Comparison of ENCODE assay signal across 10 cellular contexts in the genomic region with DNA sequence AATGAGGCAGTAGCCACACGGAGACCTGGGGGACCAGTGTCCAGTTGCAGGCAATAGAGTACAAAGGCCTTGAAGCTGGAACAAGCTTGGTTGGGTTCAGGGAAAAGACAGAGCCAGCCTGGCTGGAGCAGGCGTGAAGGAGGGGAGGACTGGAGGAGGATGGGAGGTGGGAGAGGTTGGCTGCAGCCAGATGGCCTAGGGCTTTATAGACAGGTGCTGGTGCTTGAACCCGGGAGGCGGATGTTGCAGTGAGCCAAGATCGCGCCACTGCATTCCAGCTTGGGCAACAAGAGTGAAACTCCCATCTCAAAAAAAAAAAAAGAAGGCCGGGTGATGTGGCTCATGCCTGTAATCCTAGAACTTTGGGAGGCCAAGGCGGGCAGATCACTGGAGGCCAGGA. TPM values are rescaled to one million over a fixed set of nuclear protein-coding genes. Genes with fewer than 3 reads are reported as not detected.
A peak's percentile ranks its signal among the peaks of the same experiment; 100 is the strongest.
DNase-seq lines count a peak whose midpoint lies in the region; ATAC-seq and TF ChIP-seq lines count a peak whose summit lies in the region.
"Had no signal": no experiment of that assay in that cellular context is flagged by ENCODE, and none has a peak within 500 bp of the region (broad histone marks: within the 10 kb centered on the region; RNA-seq: fewer than 3 reads in every experiment).

No MANE protein-coding gene starts in this region.

- no peaks in the 10 kb centered on the region for H3K27me3 Mint-ChIP-seq in activated B cell treated with CpG ODN at 0.5 μM for 24 hours
- peaks cover 6% of the 10 kb centered on the region for H3K27me3 Mint-ChIP-seq in type B pancreatic cell

- no peaks in the 10 kb centered on the region for H3K9me3 Mint-ChIP-seq in activated naive CD4-positive, alpha-beta T cell treated with anti-CD3 and anti-CD28 coated beads, Interleukin-2, amount 50 U/mL, for 72 hours
- H3K9me3 Mint-ChIP-seq in activated B cell treated with CpG ODN at 0.5 μM for 24 hours: no peaks in the 10 kb centered on the region
- no peaks in the 10 kb centered on the region for H3K9me3 Mint-ChIP-seq in type B pancreatic cell

- H3K27ac Mint-ChIP-seq in activated naive CD4-positive, alpha-beta T cell treated with anti-CD3 and anti-CD28 coated beads, Interleukin-2, amount 50 U/mL, for 72 hours: peak overlapping the region; percentile 62 to 89
- H3K27ac Mint-ChIP-seq in activated B cell treated with CpG ODN at 0.5 μM for 24 hours (peak overlapping the region; percentile 94), type B pancreatic cell (peak overlapping the region; percentile 93)

- TF ChIP-seq CTCF in activated B cell treated with CpG ODN at 0.5 μM for 24 hours (IDR thresholded peaks at IDR 0.05) (no peak), type B pancreatic cell (conservative IDR thresholded peaks at IDR 0.05) (no peak)

- POLR2A ChIA-PET in activated B cell treated with CpG ODN at 0.5 μM for 24 hours (lab: Charles Lee): interaction anchor here (0.6 to 4.6 kb wide), 12 partner anchors 10 to 364 kb away, joined by 3 to 44 read pairs (median 14); a partner anchor contains a TSS

- intact Hi-C loops in activated B cell treated with CpG ODN at 0.5 μM for 24 hours (cut with micrococcal nuclease): no loop called here
- intact Hi-C loops in left colon (cut with DNase I, micrococcal nuclease): no loop called here

- no peak for ATAC-seq in activated naive CD4-positive, alpha-beta T cell treated with anti-CD3 and anti-CD28 coated beads, Interleukin-2, amount 50 U/mL, for 72 hours
- ATAC-seq in activated B cell treated with CpG ODN at 0.5 μM for 24 hours (ENCODE audit: low read depth) (no peak), left colon (peak; percentile 2), HG03457 (IDR thresholded peaks at IDR 0.05; ENCODE audit: unreplicated experiment) (no peak)

- peak overlapping the region; percentile 36 for H3K4me3 Mint-ChIP-seq in activated B cell treated with CpG ODN at 0.5 μM for 24 hours
- H3K4me3 Mint-ChIP-seq in type B pancreatic cell: peak overlapping the region; percentile 88

- DNase-seq in activated naive CD4-positive, alpha-beta T cell treated with anti-CD3 and anti-CD28 coated beads, Interleukin-2, amount 50 U/mL, for 72 hours (ENCODE audit: low spot score in 2 of 2): no peak
- no peak for DNase-seq in activated naive CD4-positive, alpha-beta T cell treated with anti-CD3 and anti-CD28 coated beads, Interleukin-2, amount 50 U/mL, for 16 hours
- DNase-seq in activated B cell treated with CpG ODN at 0.5 μM for 24 hours: no peak
- DNase-seq in left colon: peak; percentile 28 to 54
- DNase-seq in type B pancreatic cell (ENCODE audit: extremely low spot score, unreplicated experiment): no peak
- no peak for DNase-seq in retina
- no peak for DNase-seq in C1 segment of cervical spinal cord (lab: John Stamatoyannopoulos, UW)
- DNase-seq: DMS153 had no signal

- peaks cover 5 to 10% of the 10 kb centered on the region in 2 donors for H3K36me3 Mint-ChIP-seq in activated naive CD4-positive, alpha-beta T cell treated with anti-CD3 and anti-CD28 coated beads, Interleukin-2, amount 50 U/mL, for 72 hours
- peaks cover 12% of the 10 kb centered on the region for H3K36me3 Mint-ChIP-seq in activated B cell treated with CpG ODN at 0.5 μM for 24 hours (ENCODE audit: low read depth)
- peaks cover 4% of the 10 kb centered on the region for H3K36me3 Mint-ChIP-seq in type B pancreatic cell

- CTCF ChIA-PET in activated B cell treated with CpG ODN at 0.5 μM for 24 hours (lab: Charles Lee): interaction anchor here (0.8 to 2.3 kb wide), 2 partner anchors 10 to 137 kb away, joined by 3 to 7 read pairs; a partner anchor contains a TSS

- peaks cover 46% of the 10 kb centered on the region for H3K4me1 Mint-ChIP-seq in activated B cell treated with CpG ODN at 0.5 μM for 24 hours
- H3K4me1 Mint-ChIP-seq in type B pancreatic cell (ENCODE audit: unreplicated experiment): peaks cover 55% of the 10 kb centered on the region

RNA-seq across cellular contexts. Expression of a gene that starts 1.7 kb away (rescaled TPM):
- 100 to 1,000 TPM in 1 of 2 donors, 10 to 100 TPM in 1; 43.0 to 101 TPM for total RNA-seq in activated naive CD4-positive, alpha-beta T cell treated with anti-CD3 and anti-CD28 coated beads, Interleukin-2, amount 50 U/mL, for 72 hours
- total RNA-seq in activated B cell treated with CpG ODN at 0.5 μM for 24 hours (70.3 and 73.4 TPM in 2 replicates), left colon (100 to 1,000 TPM; 852 to 964 TPM), type B pancreatic cell (ENCODE audit: low replicate concordance) (243 and 526 TPM in 2 replicates)

RNA-seq across cellular contexts. Expression of a gene that starts 9.9 kb away (rescaled TPM):
- total RNA-seq in activated naive CD4-positive, alpha-beta T cell treated with anti-CD3 and anti-CD28 coated beads, Interleukin-2, amount 50 U/mL, for 72 hours: under 1 TPM; 0.46 to 0.74 TPM
- total RNA-seq in activated B cell treated with CpG ODN at 0.5 μM for 24 hours: 17.2 and 17.4 TPM in 2 replicates
- total RNA-seq in left colon: 10 to 100 TPM in 1 of 2 donors, 1 to 10 TPM in 1; 7.1 to 38.3 TPM
- total RNA-seq in type B pancreatic cell (ENCODE audit: low replicate concordance): 14.9 and 20.7 TPM in 2 replicates

RNA-seq across cellular contexts. Expression of a gene that starts 38.0 kb away (rescaled TPM):
- not detected for total RNA-seq in activated naive CD4-positive, alpha-beta T cell treated with anti-CD3 and anti-CD28 coated beads, Interleukin-2, amount 50 U/mL, for 72 hours
- total RNA-seq in activated B cell treated with CpG ODN at 0.5 μM for 24 hours (0.58 TPM in 1 of 2 replicates, not detected in the other), left colon (100 to 1,000 TPM; 276 to 333 TPM), type B pancreatic cell (ENCODE audit: low replicate concordance) (46.8 and 270 TPM in 2 replicates)

RNA-seq across cellular contexts. Expression of a gene that starts 42.0 kb away (rescaled TPM):
- 1 to 10 TPM in 1 of 2 donors, not detected in 1; 2.1 TPM for total RNA-seq in activated naive CD4-positive, alpha-beta T cell treated with anti-CD3 and anti-CD28 coated beads, Interleukin-2, amount 50 U/mL, for 72 hours
- total RNA-seq in activated B cell treated with CpG ODN at 0.5 μM for 24 hours (not detected in 2 replicates), left colon (not detected), type B pancreatic cell (ENCODE audit: low replicate concordance) (0.93 and 12.6 TPM in 2 replicates)
- total RNA-seq: sciatic nerve had no signal

RNA-seq across cellular contexts. Expression of a gene that starts 49.7 kb away (rescaled TPM):
- total RNA-seq in activated naive CD4-positive, alpha-beta T cell treated with anti-CD3 and anti-CD28 coated beads, Interleukin-2, amount 50 U/mL, for 72 hours: 10 to 100 TPM; 82.1 to 90.0 TPM
- total RNA-seq in activated B cell treated with CpG ODN at 0.5 μM for 24 hours (28.7 and 30.1 TPM in 2 replicates), left colon (10 to 100 TPM; 24.1 to 27.6 TPM), type B pancreatic cell (ENCODE audit: low replicate concordance) (41.0 and 42.9 TPM in 2 replicates)

Comparison
In these comparisons a context has a peak if more than half of its experiments do, and no peak if none do; other contexts are left out.
1. DNase-seq: peak in left colon (2 of 2); none in activated naive CD4-positive, alpha-beta T cell treated with anti-CD3 and anti-CD28 coated beads, Interleukin-2, amount 50 U/mL, for 72 hours (0 of 2), activated naive CD4-positive, alpha-beta T cell treated with anti-CD3 and anti-CD28 coated beads, Interleukin-2, amount 50 U/mL, for 16 hours (single experiment), activated B cell treated with CpG ODN at 0.5 μM for 24 hours (single experiment), type B pancreatic cell (single experiment), retina (single experiment) and C1 segment of cervical spinal cord (0 of 14).
2. RNA of a gene that starts 38.0 kb away (total RNA-seq): 276 to 333 TPM in left colon and 46.8 to 270 TPM in type B pancreatic cell; 0.58 TPM in activated B cell treated with CpG ODN at 0.5 μM for 24 hours and not detected in activated naive CD4-positive, alpha-beta T cell treated with anti-CD3 and anti-CD28 coated beads, Interleukin-2, amount 50 U/mL, for 72 hours; every median in the first group is over 10 times any median in the second.
3. Peak in every context shown above with its lines, with median percentiles within 50 percentile points of each other: H3K27ac Mint-ChIP-seq.